In the genomic region with DNA sequence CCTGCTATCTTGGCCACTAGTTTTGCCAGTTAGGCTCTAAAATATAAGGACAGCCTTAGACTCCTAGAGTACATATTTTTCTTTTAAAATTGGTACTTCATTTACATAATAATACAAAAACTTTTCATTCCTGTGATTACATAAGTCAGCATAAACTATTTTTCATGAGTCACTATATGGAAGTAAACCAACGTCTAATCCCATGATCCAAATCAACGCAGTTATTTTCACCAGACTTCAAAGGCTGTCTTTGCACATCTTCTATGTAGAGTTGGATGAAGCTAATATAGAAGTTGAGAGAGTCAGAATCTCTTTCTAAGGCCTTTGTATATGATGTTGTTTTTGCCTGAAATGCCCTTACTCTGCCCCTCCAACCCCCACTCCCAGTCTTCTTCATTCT, we compare ENCODE assay signal across 26 cellular contexts.
"Had no signal": no experiment of that assay in that cellular context is flagged by ENCODE, and none has a peak within 500 bp of the region (broad histone marks: within the 10 kb centered on the region; RNA-seq: fewer than 3 reads in every experiment).

No MANE protein-coding gene starts in this region.

- H3K4me3 Mint-ChIP-seq: activated CD4-positive, alpha-beta memory T cell treated with anti-CD3 and anti-CD28 coated beads for 36 hours; activated CD4-positive, alpha-beta T cell treated with anti-CD3 and anti-CD28 coated beads for 36 hours; activated CD4-positive, alpha-beta T cell treated with anti-CD3 and anti-CD28 coated beads, Interleukin-2, amount 10 ng/mL, durations not matched to agents 24 days and 14 days; activated CD8-positive, alpha-beta memory T cell treated with anti-CD3 and anti-CD28 coated beads, Interleukin-2, amount 10 ng/mL, durations not matched to agents 7 days and 5 days; activated CD8-positive, alpha-beta T cell treated with anti-CD3 and anti-CD28 coated beads, Interleukin-2, amount 10 ng/mL, durations not matched to agents 7 days and 5 days; activated naive CD4-positive, alpha-beta T cell treated with anti-CD3 and anti-CD28 coated beads for 36 hours; activated naive CD4-positive, alpha-beta T cell treated with anti-CD3 and anti-CD28 coated beads, Interleukin-2, amount 50 U/mL, for 24 hours; activated naive CD8-positive, alpha-beta T cell treated with anti-CD3 and anti-CD28 coated beads for 36 hours; activated naive CD8-positive, alpha-beta T cell treated with anti-CD3 and anti-CD28 coated beads, Interleukin-2, amount 50 U/mL, for 24 hours; activated T-helper 1 cell treated with anti-CD3 and anti-CD28 coated beads, Interleukin-12 subunit alpha, Interleukin-12 subunit beta, Interleukin-2, Interleukin-4 antibody, amounts not matched to agents 30 ng/mL and 10 ng/mL and 1 ng/mL, durations not matched to agents 14 hours and 24 hours and 36 hours; brain; central memory CD8-positive, alpha-beta T cell; effector memory CD8-positive, alpha-beta T cell had no signal

- H3K27ac ChIP-seq: adrenal gland, ascending aorta, esophagus squamous epithelium had no signal

- H3K36me3 ChIP-seq: adrenal gland, ascending aorta, esophagus squamous epithelium had no signal

- H3K27me3 ChIP-seq: adrenal gland, ascending aorta, esophagus squamous epithelium had no signal

- H3K4me3 ChIP-seq: adrenal gland, ascending aorta, esophagus squamous epithelium had no signal

- DNase-seq: activated CD4-positive, alpha-beta memory T cell treated with anti-CD3 and anti-CD28 coated beads for 36 hours; activated CD4-positive, alpha-beta T cell treated with anti-CD3 and anti-CD28 coated beads for 36 hours; activated CD4-positive, alpha-beta T cell treated with anti-CD3 and anti-CD28 coated beads, Interleukin-2, amount 10 ng/mL, durations not matched to agents 24 days and 14 days; activated CD4-positive, CD25-positive, alpha-beta regulatory T cell; activated CD4-positive, CD25-positive, alpha-beta regulatory T cell treated with anti-CD3 and anti-CD28 coated beads, Interleukin-2, amount 50 U/mL, for 72 hours; activated CD8-positive, alpha-beta memory T cell treated with anti-CD3 and anti-CD28 coated beads, Interleukin-2, amount 10 ng/mL, durations not matched to agents 7 days and 5 days; activated CD8-positive, alpha-beta memory T cell treated with anti-CD3 and anti-CD28 coated beads, Interleukin-2, amount 50 U/mL, for 4 hours; activated CD8-positive, alpha-beta T cell treated with anti-CD3 and anti-CD28 coated beads, Interleukin-2, amount 10 ng/mL, durations not matched to agents 7 days and 5 days; activated effector memory CD4-positive, alpha-beta T cell treated with anti-CD3 and anti-CD28 coated beads, Interleukin-2, amount 50 U/mL, for 16 hours; activated naive CD4-positive, alpha-beta T cell treated with anti-CD3 and anti-CD28 coated beads for 36 hours; activated naive CD8-positive, alpha-beta T cell treated with anti-CD3 and anti-CD28 coated beads for 36 hours; activated naive CD8-positive, alpha-beta T cell treated with anti-CD3 and anti-CD28 coated beads, Interleukin-2, amount 50 U/mL, for 24 hours; activated T-cell treated with anti-CD3 and anti-CD28 coated beads, Interleukin-2, amount 50 U/mL, for 1 hour; activated T-cell treated with anti-CD3 and anti-CD28 coated beads, Interleukin-2, amount 50 U/mL, for 48 hours; adrenal gland; cortex of kidney; effector CD4-positive, alpha-beta T cell; effector memory CD8-positive, alpha-beta T cell; esophagus squamous epithelium; head of caudate nucleus had no signal

- H3K27me3 Mint-ChIP-seq: activated CD4-positive, alpha-beta memory T cell treated with anti-CD3 and anti-CD28 coated beads for 36 hours; activated CD4-positive, alpha-beta T cell treated with anti-CD3 and anti-CD28 coated beads for 36 hours; activated naive CD4-positive, alpha-beta T cell treated with anti-CD3 and anti-CD28 coated beads, Interleukin-2, amount 50 U/mL, for 24 hours; activated naive CD8-positive, alpha-beta T cell treated with anti-CD3 and anti-CD28 coated beads for 36 hours; activated naive CD8-positive, alpha-beta T cell treated with anti-CD3 and anti-CD28 coated beads, Interleukin-2, amount 50 U/mL, for 24 hours; central memory CD8-positive, alpha-beta T cell; effector memory CD8-positive, alpha-beta T cell had no signal

- H3K9me3 Mint-ChIP-seq: activated CD4-positive, alpha-beta T cell treated with anti-CD3 and anti-CD28 coated beads, Interleukin-2, amount 10 ng/mL, durations not matched to agents 24 days and 14 days; activated naive CD4-positive, alpha-beta T cell treated with anti-CD3 and anti-CD28 coated beads for 36 hours; activated naive CD4-positive, alpha-beta T cell treated with anti-CD3 and anti-CD28 coated beads, Interleukin-2, amount 50 U/mL, for 24 hours; activated naive CD8-positive, alpha-beta T cell treated with anti-CD3 and anti-CD28 coated beads for 36 hours; activated naive CD8-positive, alpha-beta T cell treated with anti-CD3 and anti-CD28 coated beads, Interleukin-2, amount 50 U/mL, for 24 hours; activated T-helper 1 cell treated with anti-CD3 and anti-CD28 coated beads, Interleukin-12 subunit alpha, Interleukin-12 subunit beta, Interleukin-2, Interleukin-4 antibody, amounts not matched to agents 30 ng/mL and 10 ng/mL and 1 ng/mL, durations not matched to agents 14 hours and 24 hours and 36 hours; brain; central memory CD8-positive, alpha-beta T cell; effector memory CD8-positive, alpha-beta T cell had no signal

- H3K27ac Mint-ChIP-seq: activated CD4-positive, alpha-beta memory T cell treated with anti-CD3 and anti-CD28 coated beads for 36 hours; activated CD4-positive, alpha-beta T cell treated with anti-CD3 and anti-CD28 coated beads for 36 hours; activated CD4-positive, alpha-beta T cell treated with anti-CD3 and anti-CD28 coated beads, Interleukin-2, amount 10 ng/mL, durations not matched to agents 24 days and 14 days; activated CD8-positive, alpha-beta memory T cell treated with anti-CD3 and anti-CD28 coated beads, Interleukin-2, amount 10 ng/mL, durations not matched to agents 7 days and 5 days; activated CD8-positive, alpha-beta T cell treated with anti-CD3 and anti-CD28 coated beads, Interleukin-2, amount 10 ng/mL, durations not matched to agents 7 days and 5 days; activated naive CD4-positive, alpha-beta T cell treated with anti-CD3 and anti-CD28 coated beads for 36 hours; activated naive CD4-positive, alpha-beta T cell treated with anti-CD3 and anti-CD28 coated beads, Interleukin-2, amount 50 U/mL, for 24 hours; activated naive CD8-positive, alpha-beta T cell treated with anti-CD3 and anti-CD28 coated beads for 36 hours; activated naive CD8-positive, alpha-beta T cell treated with anti-CD3 and anti-CD28 coated beads, Interleukin-2, amount 50 U/mL, for 24 hours; activated T-helper 1 cell treated with anti-CD3 and anti-CD28 coated beads, Interleukin-12 subunit alpha, Interleukin-12 subunit beta, Interleukin-2, Interleukin-4 antibody, amounts not matched to agents 30 ng/mL and 10 ng/mL and 1 ng/mL, durations not matched to agents 14 hours and 24 hours and 36 hours; activated T-helper 2 cell treated with anti-CD3 and anti-CD28 coated beads, Interferon-gamma antibody, Interleukin-2, Interleukin-4, amounts not matched to agents 10 μg/mL and 5 μg/mL and 100 μg/mL, durations not matched to agents 14 hours and 24 hours and 36 hours; brain; effector memory CD8-positive, alpha-beta T cell had no signal

- H3K4me1 ChIP-seq: adrenal gland, ascending aorta had no signal

- H3K36me3 Mint-ChIP-seq: activated CD4-positive, alpha-beta memory T cell treated with anti-CD3 and anti-CD28 coated beads for 36 hours; activated CD8-positive, alpha-beta memory T cell treated with anti-CD3 and anti-CD28 coated beads, Interleukin-2, amount 10 ng/mL, durations not matched to agents 7 days and 5 days; activated naive CD4-positive, alpha-beta T cell treated with anti-CD3 and anti-CD28 coated beads, Interleukin-2, amount 50 U/mL, for 24 hours; activated naive CD8-positive, alpha-beta T cell treated with anti-CD3 and anti-CD28 coated beads for 36 hours; brain had no signal

- H3K9me3 ChIP-seq: adrenal gland, ascending aorta had no signal
